ENCODE assay signal across 12 cellular contexts in genomic region chr15:69450968-69451695, GRCh38. TPM values are rescaled to one million over a fixed set of nuclear protein-coding genes. Genes with fewer than 3 reads are reported as not detected.
A peak's percentile ranks its signal among the peaks of the same experiment; 100 is the strongest.
DNase-seq lines count a peak whose midpoint lies in the region; ATAC-seq and TF ChIP-seq lines count a peak whose summit lies in the region.
"Had no signal": no experiment of that assay in that cellular context is flagged by ENCODE, and none has a peak within 500 bp of the region (broad histone marks: within the 10 kb centered on the region; RNA-seq: fewer than 3 reads in every experiment).

No MANE protein-coding gene starts in this region.

- no peaks in the 10 kb centered on the region for H3K27me3 Mint-ChIP-seq in nephron progenitor cell (ENCODE audit: low read depth, poor library complexity)

- intact Hi-C loops in ascending aorta (cut with DNase I) = loop anchor here (5.0 to 10.0 kb wide), 2 partner anchors 289 to 1024 kb away; partner anchors contain the start of gene GLCE

- H3K36me3 ChIP-seq in DND-41 (ENCODE audit: insufficient read depth, low read length) (peaks cover 48% of the 10 kb centered on the region), Loucy (ENCODE audit: insufficient read depth, low read length) (peaks cover 43% of the 10 kb centered on the region; the same call in 1 of the 2 replicates), ascending aorta (peaks cover 6 to 18% of the 10 kb centered on the region in 2 donors)

- no peak for DNase-seq in DND-41
- no peak for DNase-seq in ascending aorta (ENCODE audit: low spot score in 2 of 2)
- no peak for DNase-seq in nephron progenitor cell
- no peak for DNase-seq in iPS-NIHi11 (ENCODE audit: low spot score)
- no peak for DNase-seq in C1 segment of cervical spinal cord (lab: John Stamatoyannopoulos, UW)
- DNase-seq in NCI-H1105 treated with DMSO at 0.1 percent for 48 hours (lab: John Stamatoyannopoulos, UW) = no peak
- DNase-seq: esophagus squamous epithelium, midbrain, NCI-H1436 treated with DMSO at 0.1 percent for 48 hours, SIG-M5 had no signal

- TF ChIP-seq CTCF in DND-41 (IDR thresholded peaks at IDR 0.05; ENCODE audit: borderline replicate concordance, extremely low read depth, low read length, poor library complexity, severe bottlenecking) (no peak), Loucy (conservative IDR thresholded peaks at IDR 0.05; ENCODE audit: low read length) (no peak), ascending aorta (IDR thresholded peaks at IDR 0.05) (no peak), nephron progenitor cell (IDR thresholded peaks at IDR 0.05) (no peak)

- ATAC-seq in DND-41 (ENCODE audit: insufficient read depth, low read depth) (no peak), GM19395 (IDR thresholded peaks at IDR 0.05; ENCODE audit: unreplicated experiment) (no peak)

- peak overlapping the region; percentile 100 for H3K27ac Mint-ChIP-seq in nephron progenitor cell

- H3K4me3 ChIP-seq in DND-41 (ENCODE audit: low read depth in 1 of 2, low read length in 2 of 2) (peak overlapping the region; percentile 32 to 86; a peak in 2 of 4 replicates), Loucy (ENCODE audit: low read length, poor library complexity, severe bottlenecking) (peak overlapping the region; percentile 86), ascending aorta (peak overlapping the region in 1 of 2 donors; percentile 89)

- peak overlapping the region; percentile 83; the same call in 1 of the 2 replicates for H2AFZ ChIP-seq in DND-41 (ENCODE audit: low read depth, low read length)
- H2AFZ ChIP-seq in Loucy (ENCODE audit: low read length) = no peak overlapping the region

- H3K79me2 ChIP-seq in DND-41 (ENCODE audit: insufficient read depth, low read length) = peaks cover 31% of the 10 kb centered on the region
- peaks cover 35% of the 10 kb centered on the region for H3K79me2 ChIP-seq in Loucy (ENCODE audit: insufficient read depth, low read length)

- H3K4me2 ChIP-seq in DND-41 (ENCODE audit: insufficient read depth, low read length) = peak overlapping the region; percentile 81
- H3K4me2 ChIP-seq in Loucy (ENCODE audit: low read depth, low read length, poor library complexity, severe bottlenecking) = peak overlapping the region; percentile 80

- H3K9me2 ChIP-seq in Loucy (replicated peaks; ENCODE audit: low read depth, low read length) = no peaks in the 10 kb centered on the region

- peaks cover 29% of the 10 kb centered on the region for H4K20me1 ChIP-seq in DND-41 (ENCODE audit: insufficient read depth, low read length)
- H4K20me1 ChIP-seq in Loucy (ENCODE audit: insufficient read depth, low read length, poor library complexity, severe bottlenecking) = peaks cover 34% of the 10 kb centered on the region

- H3F3A ChIP-seq in Loucy (ENCODE audit: low read depth) = no peaks in the 10 kb centered on the region

- H3K36me3 Mint-ChIP-seq in nephron progenitor cell (ENCODE audit: low read depth) = peaks cover 44% of the 10 kb centered on the region

- H3K27ac ChIP-seq in DND-41 (ENCODE audit: low read length) = no peak overlapping the region
- H3K27ac ChIP-seq in ascending aorta = peak overlapping the region; percentile 96 to 97

- no peaks in the 10 kb centered on the region for H3K9me3 ChIP-seq in DND-41 (ENCODE audit: insufficient read depth, low read length, severe bottlenecking)
- no peaks in the 10 kb centered on the region for H3K9me3 ChIP-seq in Loucy (ENCODE audit: insufficient read depth, low read depth, low read length)
- no peaks in the 10 kb centered on the region for H3K9me3 ChIP-seq in ascending aorta
- H3K9me3 ChIP-seq: esophagus squamous epithelium had no signal

- H3K27me3 ChIP-seq in DND-41 (ENCODE audit: insufficient read depth, low read length, poor library complexity) = no peaks in the 10 kb centered on the region
- H3K27me3 ChIP-seq in Loucy (ENCODE audit: insufficient read depth, low read length, poor library complexity, severe bottlenecking) = peaks cover 10% of the 10 kb centered on the region
- no peaks in the 10 kb centered on the region for H3K27me3 ChIP-seq in ascending aorta
- H3K27me3 ChIP-seq: esophagus squamous epithelium had no signal

- H3K4me1 ChIP-seq in DND-41 (ENCODE audit: insufficient read depth, low read length) (peaks cover 37% of the 10 kb centered on the region), Loucy (ENCODE audit: insufficient read depth, low read length, poor library complexity, severe bottlenecking) (peaks cover 30% of the 10 kb centered on the region), ascending aorta (peaks cover 8 to 17% of the 10 kb centered on the region in 2 donors)

- peaks cover 38% of the 10 kb centered on the region for H3K4me1 Mint-ChIP-seq in nephron progenitor cell

- H3K9me3 Mint-ChIP-seq in nephron progenitor cell = no peaks in the 10 kb centered on the region

- H3K9ac ChIP-seq in DND-41 (ENCODE audit: low read depth, low read length) = peak overlapping the region; percentile 81
- peak overlapping the region; percentile 86 for H3K9ac ChIP-seq in Loucy (ENCODE audit: low read depth, low read length, poor library complexity, severe bottlenecking)

- peak overlapping the region; percentile 95 for H3K4me3 Mint-ChIP-seq in nephron progenitor cell

RNA-seq across cellular contexts. Expression of gene RPLP1, which starts 1.5 kb away (rescaled TPM):
- 379 TPM for total RNA-seq in ascending aorta

RNA-seq across cellular contexts. Expression of gene KIF23, which starts 37.0 kb away (rescaled TPM):
- total RNA-seq in ascending aorta = 1.8 TPM
